14 cellular contexts compared by ENCODE assay signal in genomic region chr9:123867971-123868370, GRCh38.
DNase-seq lines count a peak whose midpoint lies in the region; ATAC-seq, FAIRE-seq and TF ChIP-seq lines count a peak whose summit lies in the region.
"Had no signal": no experiment of that assay in that cellular context is flagged by ENCODE, and none has a peak within 500 bp of the region (broad histone marks: within the 10 kb centered on the region; RNA-seq: fewer than 3 reads in every experiment).

No MANE protein-coding gene starts in this region.

- no peak for TF ChIP-seq RAD21 in H1 (IDR thresholded peaks at IDR 0.05 in 1 of 2, conservative IDR thresholded peaks at IDR 0.05 in 1 of 2; ENCODE audit: low read depth in 2 of 2, low read length in 2 of 2)

- H4K20me1 ChIP-seq in H1 (replicated peaks in 1 of 2; ENCODE audit: control insufficient read depth in 1 of 2, insufficient read depth in 2 of 2, low read length in 2 of 2), result no peaks in the 10 kb centered on the region

- CTCF ChIA-PET in CD4-positive, alpha-beta T cell (lab: Charles Lee), result no interaction called here
- CTCF ChIA-PET in T-cell (lab: Charles Lee) (no interaction called here), H1 (lab: Charles Lee; ENCODE audit: partially characterized antibody) (interaction anchor here (0.7 kb wide), 1 partner anchor 43 kb away, joined by 3 read pairs; no protein-coding TSS in a partner anchor)

- H3K23ac ChIP-seq in H1 (ENCODE audit: insufficient read length), result no peak overlapping the region

- POLR2A ChIA-PET in CD4-positive, alpha-beta T cell (lab: Charles Lee), result interaction anchor here (0.6 to 1.0 kb wide), 3 partner anchors 16 to 1099 kb away, joined by 3 read pairs; no protein-coding TSS in a partner anchor
- POLR2A ChIA-PET in T-cell (lab: Charles Lee), result no interaction called here
- POLR2A ChIA-PET in H1 (lab: Charles Lee; ENCODE audit: partially characterized antibody), result no interaction called here

- no peak for TF ChIP-seq POLR2A in H1 (IDR thresholded peaks at IDR 0.05; ENCODE audit: control extremely low read depth in 1 of 2, low read depth in 2 of 2, low read length in 2 of 2)

- H4K5ac ChIP-seq in H1 (ENCODE audit: insufficient read length, low read depth, low read length), result no peak overlapping the region

- H2BK120ac ChIP-seq in H1 (replicated peaks; ENCODE audit: low read depth, low read length), result no peak overlapping the region

- H3K4me1 Mint-ChIP-seq in CD4-positive, alpha-beta T cell (ENCODE audit: low read depth), result peaks cover 44% of the 10 kb centered on the region
- H3K4me1 Mint-ChIP-seq in T-cell, result peaks cover 30 to 41% (median 38%) of the 10 kb centered on the region in 3 donors
- H3K4me1 Mint-ChIP-seq in natural killer cell treated with Interleukin-12 subunit alpha and Interleukin-12 subunit beta and Interleukin-15 and Interleukin-18, amount 100 ng/mL, for 72 hours (ENCODE audit: low read depth in 2 of 2), result peaks cover 19 to 29% of the 10 kb centered on the region in 2 donors
- H3K4me1 Mint-ChIP-seq in T-helper 2 cell treated with Interferon-gamma antibody and Interleukin-4, amounts not matched to agents 5 μg/mL and 100 μg/mL, for 36 hours (ENCODE audit: low read depth), result peaks cover 4% of the 10 kb centered on the region

- H4K8ac ChIP-seq in H1 (ENCODE audit: extremely low read depth, insufficient read depth, low read length), result no peak overlapping the region

- H3K4me2 ChIP-seq in H1 (ENCODE audit: insufficient read depth in 1 of 2, low read depth in 2 of 2, low read length in 2 of 2), result no peak overlapping the region

- H3K4me3 Mint-ChIP-seq in CD4-positive, alpha-beta T cell, result peak overlapping the region; percentile 52
- H3K4me3 Mint-ChIP-seq in T-cell, result peak overlapping the region; percentile 15 to 66 (median 41)
- H3K4me3 Mint-ChIP-seq in natural killer cell treated with Interleukin-12 subunit alpha and Interleukin-12 subunit beta and Interleukin-15 and Interleukin-18, amount 100 ng/mL, for 72 hours, result peak overlapping the region; percentile 75
- H3K4me3 Mint-ChIP-seq in T-helper 2 cell treated with Interferon-gamma antibody and Interleukin-4, amounts not matched to agents 5 μg/mL and 100 μg/mL, for 36 hours, result no peak overlapping the region

- TF ChIP-seq CTCF in CD4-positive, alpha-beta T cell (IDR thresholded peaks at IDR 0.05), result no peak
- no peak for TF ChIP-seq CTCF in H1 (IDR thresholded peaks at IDR 0.05; ENCODE audit: control extremely low read depth in 1 of 3, insufficient read depth in 1 of 3, low read depth in 1 of 3, low read length in 3 of 3)

- peaks cover 14% of the 10 kb centered on the region for H3K36me3 Mint-ChIP-seq in CD4-positive, alpha-beta T cell (ENCODE audit: low read depth)
- H3K36me3 Mint-ChIP-seq in T-cell, result peaks cover 9% of the 10 kb centered on the region
- no peaks in the 10 kb centered on the region for H3K36me3 Mint-ChIP-seq in natural killer cell treated with Interleukin-12 subunit alpha and Interleukin-12 subunit beta and Interleukin-15 and Interleukin-18, amount 100 ng/mL, for 72 hours
- H3K36me3 Mint-ChIP-seq in T-helper 2 cell treated with Interferon-gamma antibody and Interleukin-4, amounts not matched to agents 5 μg/mL and 100 μg/mL, for 36 hours (ENCODE audit: low read depth), result peaks cover 1% of the 10 kb centered on the region

- H2AFZ ChIP-seq in H1 (ENCODE audit: low read length), result no peak overlapping the region
- H2AFZ ChIP-seq: parathyroid adenoma had no signal

- no peak overlapping the region for H3K18ac ChIP-seq in H1 (ENCODE audit: extremely low read depth, low read length)

- no peak for FAIRE-seq in H1 (lab: Jason Lieb, UNC)
- FAIRE-seq: D721Med had no signal

- H4K91ac ChIP-seq in H1 (replicated peaks; ENCODE audit: insufficient read length, low read length), result no peak overlapping the region

- no peak overlapping the region for H3K9ac ChIP-seq in H1 (replicated peaks in 1 of 4; ENCODE audit: extremely low read depth in 1 of 4, low read depth in 3 of 4, low read length in 3 of 4)
- H3K9ac ChIP-seq: parathyroid adenoma had no signal

- no peak overlapping the region for H2BK12ac ChIP-seq in H1 (ENCODE audit: low read depth, low read length)

- H3K4me3 ChIP-seq in H1 (ENCODE audit: extremely low read depth in 1 of 4, insufficient read depth in 2 of 4, low read depth in 3 of 4, low read length in 4 of 4), result no peak overlapping the region
- H3K4me3 ChIP-seq: stomach had no signal

- no peak overlapping the region for H3K14ac ChIP-seq in H1 (ENCODE audit: insufficient read length)

- H3K27ac Mint-ChIP-seq in CD4-positive, alpha-beta T cell, result peak overlapping the region; percentile 79
- H3K27ac Mint-ChIP-seq in T-cell, result peak overlapping the region; percentile 47 to 74
- peak overlapping the region; percentile 84 to 94 for H3K27ac Mint-ChIP-seq in natural killer cell treated with Interleukin-12 subunit alpha and Interleukin-12 subunit beta and Interleukin-15 and Interleukin-18, amount 100 ng/mL, for 72 hours
- no peak overlapping the region for H3K27ac Mint-ChIP-seq in T-helper 2 cell treated with Interferon-gamma antibody and Interleukin-4, amounts not matched to agents 5 μg/mL and 100 μg/mL, for 36 hours

- H2BK20ac ChIP-seq in H1 (ENCODE audit: low read length), result no peak overlapping the region

- peaks cover 5 to 19% (median 15%) of the 10 kb centered on the region in 4 experiments; a peak in 6 of 7 replicates for H3K4me1 ChIP-seq in H1 (replicated peaks in 1 of 4; ENCODE audit: control insufficient read depth in 3 of 4, insufficient read depth in 4 of 4, low read length in 3 of 4)
- H3K4me1 ChIP-seq: foreskin keratinocyte, parathyroid adenoma had no signal

- no peak overlapping the region for H2BK15ac ChIP-seq in H1 (ENCODE audit: low read length)

- ATAC-seq in CD4-positive, alpha-beta T cell (ENCODE audit: poor library complexity), result no peak
- no peak for ATAC-seq in T-cell (replicated peaks in 1 of 4)
- ATAC-seq in natural killer cell treated with Interleukin-12 subunit alpha and Interleukin-12 subunit beta and Interleukin-15 and Interleukin-18, amount 100 ng/mL, for 72 hours, result peak in 1 of 2 donors; percentile 48
- ATAC-seq in HG02678 (IDR thresholded peaks at IDR 0.05; ENCODE audit: unreplicated experiment), result no peak
- ATAC-seq: foreskin keratinocyte had no signal

- no peaks in the 10 kb centered on the region for H3K27me3 Mint-ChIP-seq in CD4-positive, alpha-beta T cell
- no peaks in the 10 kb centered on the region for H3K27me3 Mint-ChIP-seq in T-cell
- H3K27me3 Mint-ChIP-seq in natural killer cell treated with Interleukin-12 subunit alpha and Interleukin-12 subunit beta and Interleukin-15 and Interleukin-18, amount 100 ng/mL, for 72 hours, result no peaks in the 10 kb centered on the region
- H3K27me3 Mint-ChIP-seq in T-helper 2 cell treated with Interferon-gamma antibody and Interleukin-4, amounts not matched to agents 5 μg/mL and 100 μg/mL, for 36 hours (ENCODE audit: low read depth), result no peaks in the 10 kb centered on the region

- peak overlapping the region; percentile 28; the same call in 1 of the 2 replicates for H2AK5ac ChIP-seq in H1 (ENCODE audit: low read depth, low read length)

- no peak overlapping the region for H3K27ac ChIP-seq in CD4-positive, alpha-beta T cell (ENCODE audit: low read depth, low read length)
- H3K27ac ChIP-seq in H1 (ENCODE audit: low read depth, low read length), result no peak overlapping the region
- H3K27ac ChIP-seq: foreskin keratinocyte, parathyroid adenoma had no signal

- no peaks in the 10 kb centered on the region for H3K79me1 ChIP-seq in H1 (ENCODE audit: low read depth, low read length)

- H3K23me2 ChIP-seq in H1 (ENCODE audit: low read depth, low read length), result no peaks in the 10 kb centered on the region

- H3K9me3 Mint-ChIP-seq in CD4-positive, alpha-beta T cell, result no peaks in the 10 kb centered on the region
- no peaks in the 10 kb centered on the region for H3K9me3 Mint-ChIP-seq in T-cell
- H3K9me3 Mint-ChIP-seq in natural killer cell treated with Interleukin-12 subunit alpha and Interleukin-12 subunit beta and Interleukin-15 and Interleukin-18, amount 100 ng/mL, for 72 hours, result no peaks in the 10 kb centered on the region
- H3K9me3 Mint-ChIP-seq in T-helper 2 cell treated with Interferon-gamma antibody and Interleukin-4, amounts not matched to agents 5 μg/mL and 100 μg/mL, for 36 hours, result no peaks in the 10 kb centered on the region

- 84% methylated on average over 3 of the region's 3 CpGs; no CpG with 5 or more reads in 1 of the 2 experiments for WGBS in H1 (ENCODE audit: extremely low coverage in 1 of 2, insufficient coverage in 1 of 2, insufficient read length in 1 of 2, insufficient replicate concordance in 2 of 2, low coverage in 1 of 2, low lambda C conversion rate in 2 of 2, missing lambda C conversion rate in 1 of 2), 2 experiments

- no peak overlapping the region for H3K56ac ChIP-seq in H1 (replicated peaks; ENCODE audit: insufficient read length, low read depth, low read length)

- TF ChIP-seq EP300 in H1 (IDR thresholded peaks at IDR 0.05; ENCODE audit: borderline replicate concordance in 1 of 2, low read depth in 2 of 2, low read length in 2 of 2), result no peak

- no peak overlapping the region for H3K4ac ChIP-seq in H1 (replicated peaks; ENCODE audit: insufficient read length, low read depth, low read length)

- intact Hi-C loops in CD4-positive, alpha-beta T cell (cut with DNase I, micrococcal nuclease), result loop anchor here in 1 of 2 experiments (10.0 kb wide), 1 partner anchor 57 kb away; no protein-coding TSS in a partner anchor

- no peaks in the 10 kb centered on the region for H3K79me2 ChIP-seq in H1 (ENCODE audit: control insufficient read depth in 1 of 2, insufficient read depth in 2 of 2, low read length in 2 of 2)
- H3K79me2 ChIP-seq: parathyroid adenoma had no signal

- no peak for DNase-seq in CD4-positive, alpha-beta T cell
- DNase-seq in T-cell, result no peak
- no peak for DNase-seq in H1 (ENCODE audit: low read depth in 1 of 2, low spot score in 2 of 2)
- DNase-seq in natural killer cell treated with Interleukin-12 subunit alpha and Interleukin-12 subunit beta and Interleukin-15 and Interleukin-18, amount 100 ng/mL, for 72 hours (ENCODE audit: low spot score), result no peak
- DNase-seq in T-helper 2 cell treated with Interferon-gamma antibody and Interleukin-4, amounts not matched to agents 5 μg/mL and 100 μg/mL, for 36 hours (ENCODE audit: low spot score), result no peak
- no peak for DNase-seq in NCI-H2196 treated with DMSO at 0.1 percent for 48 hours (lab: John Stamatoyannopoulos, UW; ENCODE audit: unreplicated experiment)
- DNase-seq in GM19238 (ENCODE audit: insufficient read length, low spot score), result no peak
- DNase-seq: central memory CD4-positive, alpha-beta T cell; foreskin keratinocyte; NCI-H2171 treated with DMSO at 0.1 percent for 48 hours; stomach had no signal

- no peak overlapping the region for H2BK5ac ChIP-seq in H1 (ENCODE audit: low read depth, low read length)

- no peaks in the 10 kb centered on the region for H3K9me3 ChIP-seq in CD4-positive, alpha-beta T cell (ENCODE audit: control insufficient read depth, low read length)
- H3K9me3 ChIP-seq in H1 (ENCODE audit: insufficient read depth in 2 of 2, low read depth in 1 of 2, low read length in 1 of 2), result no peaks in the 10 kb centered on the region
- H3K9me3 ChIP-seq: stomach had no signal

- no peaks in the 10 kb centered on the region for H3K27me3 ChIP-seq in CD4-positive, alpha-beta T cell (ENCODE audit: control insufficient read depth, insufficient read depth, low read length)
- H3K27me3 ChIP-seq in H1 (replicated peaks in 1 of 4; ENCODE audit: control insufficient read depth in 3 of 4, extremely low read depth in 1 of 4, insufficient read depth in 3 of 4, low read length in 3 of 4), result peaks cover 0 to 4% (median 0%) of the 10 kb centered on the region in 4 experiments; a peak in 3 of 7 replicates
- H3K27me3 ChIP-seq: foreskin keratinocyte, stomach had no signal

- no peaks in the 10 kb centered on the region for H3K36me3 ChIP-seq in H1 (ENCODE audit: control insufficient read depth in 2 of 4, insufficient read depth in 4 of 4, low read length in 3 of 4)
- H3K36me3 ChIP-seq: stomach had no signal
